Comparison of ENCODE assay signal across 17 cellular contexts in genomic region chr1:98924971-98925370, GRCh38.
DNase-seq lines count a peak whose midpoint lies in the region; ATAC-seq, FAIRE-seq and TF ChIP-seq lines count a peak whose summit lies in the region.
"Had no signal": no experiment of that assay in that cellular context is flagged by ENCODE, and none has a peak within 500 bp of the region (broad histone marks: within the 10 kb centered on the region; RNA-seq: fewer than 3 reads in every experiment).

No MANE protein-coding gene starts in this region.

- CTCF ChIA-PET in PC-3 (lab: Charles Lee), result no interaction called here

- no peak overlapping the region for H3K4me3 Mint-ChIP-seq in HFFc6
- H3K4me3 Mint-ChIP-seq: CD14-positive monocyte; CD8-positive, alpha-beta T cell had no signal

- H3K27me3 ChIP-seq in PC-3 (ENCODE audit: low read length) (no peaks in the 10 kb centered on the region), H7 (ENCODE audit: control insufficient read depth, insufficient read depth, low read length) (no peaks in the 10 kb centered on the region)

- peak; percentile 8 for DNase-seq in HFFc6
- peak; percentile 34 for DNase-seq in PC-3
- DNase-seq in HT-29 (ENCODE audit: low spot score), result no peak
- DNase-seq in stimulated activated CD4-positive, alpha-beta T cell treated with anti-CD3 and anti-CD28 coated beads, Interleukin-4, amount 100 ng/mL, for 24 hours, result no peak
- no peak for DNase-seq in mucosa of descending colon
- no peak for DNase-seq in H7
- DNase-seq: CD8-positive, alpha-beta T cell; DMS79; GDM1; HCEC 1CT; KBM-7 had no signal

- no peaks in the 10 kb centered on the region for H3K27me3 Mint-ChIP-seq in HFFc6 (ENCODE audit: insufficient read depth)

- no TSS peak for BruUV-seq in PC-3 (replicated peaks; lab: Mats Ljungman, UMichigan)

- no peak overlapping the region; the same call in 1 of the 2 replicates for H3K27ac Mint-ChIP-seq in HFFc6
- H3K27ac Mint-ChIP-seq: CD14-positive monocyte; CD8-positive, alpha-beta T cell had no signal

- no peaks in the 10 kb centered on the region for H3K79me2 ChIP-seq in PC-3 (ENCODE audit: low read length)

- H3K9me3 ChIP-seq in PC-3 (ENCODE audit: low read length), result no peaks in the 10 kb centered on the region
- H3K9me3 ChIP-seq in mucosa of descending colon, result no peaks in the 10 kb centered on the region
- H3K9me3 ChIP-seq: A549 had no signal

- H3K4me1 Mint-ChIP-seq in HFFc6 (ENCODE audit: low read depth), result peaks cover 55% of the 10 kb centered on the region
- H3K4me1 Mint-ChIP-seq: CD14-positive monocyte had no signal

- H3K9ac ChIP-seq in PC-3 (ENCODE audit: low read length), result no peak overlapping the region

- H3K4me1 ChIP-seq in PC-3 (ENCODE audit: insufficient read depth, low read length), result peaks cover 48% of the 10 kb centered on the region
- no peaks in the 10 kb centered on the region for H3K4me1 ChIP-seq in mucosa of descending colon (ENCODE audit: low read depth)
- H3K4me1 ChIP-seq: A549 had no signal

- H3K27ac ChIP-seq in PC-3 (ENCODE audit: low read length), result peak overlapping the region; percentile 60
- H3K27ac ChIP-seq: A549 had no signal

- no peaks in the 10 kb centered on the region for H3K9me3 Mint-ChIP-seq in HFFc6
- H3K9me3 Mint-ChIP-seq: CD8-positive, alpha-beta T cell had no signal

- H3K4me3 ChIP-seq in PC-3 (ENCODE audit: low read length), result no peak overlapping the region
- no peak overlapping the region for H3K4me3 ChIP-seq in mucosa of descending colon
- H3K4me3 ChIP-seq in H7 (ENCODE audit: insufficient read depth, low read depth, low read length), result no peak overlapping the region
- H3K4me3 ChIP-seq: A549 had no signal

- no peaks in the 10 kb centered on the region for H4K20me1 ChIP-seq in PC-3 (ENCODE audit: low read length)

- intact Hi-C loops in PC-3 (cut with micrococcal nuclease) (loop anchor here (5.0 kb wide), 1 partner anchor 38 kb away; no protein-coding TSS in a partner anchor), mucosa of descending colon (cut with DNase I, micrococcal nuclease) (no loop called here)

- ATAC-seq in PC-3 (no peak), mucosa of descending colon (no peak)
- ATAC-seq: A549; CD8-positive, alpha-beta T cell had no signal

- H3F3A ChIP-seq in PC-3 (ENCODE audit: low read length, unreplicated experiment), result peaks cover 15% of the 10 kb centered on the region

- H3K36me3 ChIP-seq in PC-3 (ENCODE audit: low read depth, low read length) (no peaks in the 10 kb centered on the region), mucosa of descending colon (ENCODE audit: low read depth) (no peaks in the 10 kb centered on the region), H7 (replicated peaks; ENCODE audit: control insufficient read depth, insufficient read depth, low read length) (no peaks in the 10 kb centered on the region)

- no peaks in the 10 kb centered on the region for H3K9me2 ChIP-seq in PC-3 (replicated peaks; ENCODE audit: low read length)

- peak; percentile 66 for FAIRE-seq in islet of Langerhans (lab: Jason Lieb, UNC)
- FAIRE-seq: A549, GM12892, GM19239, H1 had no signal

- TF ChIP-seq CTCF in HFFc6 (IDR thresholded peaks at IDR 0.05) (no peak), PC-3 (conservative IDR thresholded peaks at IDR 0.05; ENCODE audit: low read depth, low read length) (no peak), mucosa of descending colon (IDR thresholded peaks at IDR 0.05) (no peak)

- H3K4me2 ChIP-seq in PC-3 (ENCODE audit: low read length), result peak overlapping the region; percentile 26
- H3K4me2 ChIP-seq: A549 had no signal

- POLR2A ChIA-PET in PC-3 (lab: Charles Lee; ENCODE audit: unreplicated experiment), result no interaction called here

- no peak overlapping the region for H2AFZ ChIP-seq in PC-3 (ENCODE audit: low read length)

- H3K36me3 Mint-ChIP-seq in HFFc6 (ENCODE audit: low read depth), result peaks cover 4% of the 10 kb centered on the region; the same call in 1 of the 2 replicates
- H3K36me3 Mint-ChIP-seq: CD14-positive monocyte; CD8-positive, alpha-beta T cell had no signal

Comparison
In these comparisons a context has a peak if more than half of its experiments do, and no peak if none do; other contexts are left out.
1. DNase-seq: peak in HFFc6 (single experiment) and PC-3 (single experiment); none in HT-29 (single experiment), stimulated activated CD4-positive, alpha-beta T cell treated with anti-CD3 and anti-CD28 coated beads, Interleukin-4, amount 100 ng/mL, for 24 hours (single experiment), mucosa of descending colon (0 of 3) and H7 (single experiment).